15 cellular contexts compared by ENCODE assay signal in the genomic region with DNA sequence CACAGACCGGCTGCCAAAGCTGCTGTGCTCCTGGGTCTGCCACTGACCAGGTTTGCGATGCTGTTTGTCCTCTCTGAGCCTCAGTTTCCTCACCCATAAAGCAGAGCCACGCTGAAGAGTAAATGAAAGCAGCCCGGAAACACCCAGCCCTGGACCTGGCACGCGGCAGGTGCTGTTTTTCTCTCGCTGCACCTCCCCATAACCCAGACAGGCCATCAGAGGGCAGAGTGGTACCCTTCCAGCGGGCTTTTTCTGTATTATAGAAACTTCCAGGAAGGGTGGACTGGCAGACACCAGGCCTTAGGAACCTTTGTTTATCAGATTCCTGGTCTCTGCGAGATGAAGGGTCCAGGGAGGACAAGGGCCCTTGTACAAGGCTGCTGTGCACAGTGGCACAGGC. TPM values are rescaled to one million over a fixed set of nuclear protein-coding genes. Genes with fewer than 3 reads are reported as not detected.
DNase-seq lines count a peak whose midpoint lies in the region; ATAC-seq and TF ChIP-seq lines count a peak whose summit lies in the region.
"Had no signal": no experiment of that assay in that cellular context is flagged by ENCODE, and none has a peak within 500 bp of the region (broad histone marks: within the 10 kb centered on the region; RNA-seq: fewer than 3 reads in every experiment).

No MANE protein-coding gene starts in this region.

- H3K36me3 Mint-ChIP-seq in Calu3 (ENCODE audit: insufficient read depth, unreplicated experiment): no peaks in the 10 kb centered on the region

- intact Hi-C loops in Calu3 (cut with micrococcal nuclease; ENCODE audit: unreplicated experiment) (loop anchor here (5.0 kb wide), 1 partner anchor 166 kb away; no protein-coding TSS in a partner anchor), right lobe of liver (cut with DNase I) (loop anchor here in 1 of 2 donors (10.0 kb wide), 1 partner anchor 163 kb away; no protein-coding TSS in a partner anchor)

- peak; percentile 45 to 90 (median 76) for ATAC-seq in right lobe of liver

- no peaks in the 10 kb centered on the region for H3K9me3 ChIP-seq in right lobe of liver
- no peaks in the 10 kb centered on the region for H3K9me3 ChIP-seq in effector memory CD4-positive, alpha-beta T cell (ENCODE audit: control insufficient read depth, low read length)
- H3K9me3 ChIP-seq: heart left ventricle had no signal

- BruUV-seq in Calu3 (replicated peaks; lab: Mats Ljungman, UMichigan): no TSS peak

- H3K4me3 ChIP-seq in WI38 (ENCODE audit: low read depth, low read length) (no peak overlapping the region), right lobe of liver (no peak overlapping the region)
- no peak overlapping the region for H3K4me3 ChIP-seq in effector memory CD4-positive, alpha-beta T cell (ENCODE audit: insufficient read depth, low read depth, low read length, poor library complexity, severe bottlenecking)
- H3K4me3 ChIP-seq: heart left ventricle had no signal

- peaks cover 53% of the 10 kb centered on the region for H3K27me3 Mint-ChIP-seq in Calu3 (ENCODE audit: unreplicated experiment)

- TF ChIP-seq CTCF in Calu3 (IDR thresholded peaks at IDR 0.05; ENCODE audit: unreplicated experiment): no peak
- TF ChIP-seq CTCF in WI38 (IDR thresholded peaks at IDR 0.05; ENCODE audit: low read depth, low read length): peak; percentile 12; the same call in 1 of the 2 replicates
- TF ChIP-seq CTCF in right lobe of liver (IDR thresholded peaks at IDR 0.05): peak; percentile 28 to 54 (median 41)

- CTCF ChIA-PET in Calu3 (lab: Charles Lee): no interaction called here

- H3K27me3 ChIP-seq in right lobe of liver: no peaks in the 10 kb centered on the region
- peaks cover 27% of the 10 kb centered on the region for H3K27me3 ChIP-seq in effector memory CD4-positive, alpha-beta T cell (replicated peaks; ENCODE audit: control insufficient read depth, insufficient read depth, low read length, poor library complexity, severe bottlenecking)

- WGBS in right lobe of liver (ENCODE audit: insufficient coverage, low coverage, low lambda C conversion rate, missing lambda C conversion rate): 10% methylated on average over 7 of the region's 9 CpGs

- TF ChIP-seq POLR2A in right lobe of liver (IDR thresholded peaks at IDR 0.05): no peak

- H3K4me3 Mint-ChIP-seq in Calu3 (ENCODE audit: low read depth, unreplicated experiment): no peak overlapping the region
- H3K4me3 Mint-ChIP-seq: activated T-cell treated with anti-CD3 and anti-CD28 coated beads, Interleukin-2, amount 50 U/mL, for 24 hours had no signal

- DNase-seq in Calu3: peak; percentile 48
- DNase-seq in HT1080 (ENCODE audit: low read depth): peak; percentile 24
- DNase-seq in right lobe of liver: no peak
- DNase-seq in NCI-H345 (lab: John Stamatoyannopoulos, UW): no peak
- no peak for DNase-seq in GDM1 (lab: John Stamatoyannopoulos, UW)
- DNase-seq in effector memory CD4-positive, alpha-beta T cell: no peak
- DNase-seq in GOT3 (lab: John Stamatoyannopoulos, UW): no peak
- DNase-seq: activated T-cell treated with anti-CD3 and anti-CD28 coated beads, Interleukin-2, amount 50 U/mL, for 24 hours; heart left ventricle; stimulated activated CD4-positive, alpha-beta T cell treated with anti-CD3 and anti-CD28 coated beads, Interleukin-4, amount 100 ng/mL, for 1 hour; substantia nigra had no signal

- H3K27ac Mint-ChIP-seq in Calu3 (ENCODE audit: unreplicated experiment): no peak overlapping the region
- H3K27ac Mint-ChIP-seq: activated T-cell treated with anti-CD3 and anti-CD28 coated beads, Interleukin-2, amount 50 U/mL, for 24 hours had no signal

- H3K4me1 ChIP-seq in right lobe of liver: no peaks in the 10 kb centered on the region
- no peaks in the 10 kb centered on the region for H3K4me1 ChIP-seq in effector memory CD4-positive, alpha-beta T cell (ENCODE audit: control insufficient read depth, insufficient read depth, low read length, poor library complexity, severe bottlenecking)

- no peaks in the 10 kb centered on the region for H3K4me1 Mint-ChIP-seq in Calu3 (ENCODE audit: low read depth, unreplicated experiment)

- no peaks in the 10 kb centered on the region for H3K9me3 Mint-ChIP-seq in Calu3 (ENCODE audit: low read depth, unreplicated experiment)
- H3K9me3 Mint-ChIP-seq: activated T-cell treated with anti-CD3 and anti-CD28 coated beads, Interleukin-2, amount 50 U/mL, for 24 hours had no signal

- H3K36me3 ChIP-seq in right lobe of liver: no peaks in the 10 kb centered on the region
- H3K36me3 ChIP-seq in effector memory CD4-positive, alpha-beta T cell (ENCODE audit: control insufficient read depth, insufficient read depth, low read length): no peaks in the 10 kb centered on the region
- H3K36me3 ChIP-seq: heart left ventricle had no signal

- no peak overlapping the region for H3K27ac ChIP-seq in right lobe of liver
- H3K27ac ChIP-seq in effector memory CD4-positive, alpha-beta T cell (ENCODE audit: insufficient read depth, low read length, poor library complexity, severe bottlenecking): no peak overlapping the region
- H3K27ac ChIP-seq: heart left ventricle had no signal

RNA-seq across cellular contexts. Expression of a gene that starts 17.9 kb away (rescaled TPM):
- total RNA-seq in Calu3 (2022) (0.73 and 1.4 TPM in 2 replicates), right lobe of liver (under 1 TPM in 1 of 6 experiments, not detected in 5; 0.18 TPM)
- total RNA-seq in HT1080 (2014; rRNA removed; shearing (Covaris generic)): not detected in 2 replicates
- 0.06 TPM in 1 of 2 replicates, not detected in the other for polyA plus RNA-seq in HT1080 (2015; cell fraction: cytosol; rRNA removed)
- not detected in 2 replicates for polyA plus RNA-seq in HT1080 (2015; cell fraction: nucleus; rRNA removed)
- total RNA-seq: heart left ventricle; myocyte; T-helper 2 cell treated with Interferon-gamma antibody and Interleukin-4, amounts not matched to agents 100 ng/mL and 5 ng/mL, for 36 hours had no signal
- polyA plus RNA-seq: heart left ventricle had no signal

RNA-seq across cellular contexts. Expression of a gene that starts 46.6 kb away (rescaled TPM):
- 34.1 and 36.7 TPM in 2 replicates for total RNA-seq in Calu3 (2022)
- 18.6 and 20.4 TPM in 2 replicates for total RNA-seq in HT1080 (2014; rRNA removed; shearing (Covaris generic))
- 16.8 and 24.4 TPM in 2 replicates for polyA plus RNA-seq in HT1080 (2015; cell fraction: cytosol; rRNA removed)
- polyA plus RNA-seq in HT1080 (2015; cell fraction: nucleus; rRNA removed): 45.1 and 58.2 TPM in 2 replicates
- total RNA-seq in right lobe of liver: 1 to 10 TPM; 4.1 to 7.9 (median 5.6) TPM

RNA-seq across cellular contexts. Expression of a gene that starts 53.4 kb away (rescaled TPM):
- not detected in 2 replicates for total RNA-seq in Calu3 (2022)
- not detected in 2 replicates for total RNA-seq in HT1080 (2014; rRNA removed; shearing (Covaris generic))
- not detected in 2 replicates for polyA plus RNA-seq in HT1080 (2015; cell fraction: cytosol; rRNA removed)
- polyA plus RNA-seq in HT1080 (2015; cell fraction: nucleus; rRNA removed): not detected in 2 replicates
- total RNA-seq in right lobe of liver: not detected
- total RNA-seq: heart left ventricle; myocyte; NCI-H460; T-helper 2 cell treated with Interferon-gamma antibody and Interleukin-4, amounts not matched to agents 100 ng/mL and 5 ng/mL, for 36 hours had no signal
- polyA plus RNA-seq: heart left ventricle had no signal

Comparison
In these comparisons a context has a peak if more than half of its experiments do, and no peak if none do; other contexts are left out.
1. DNase-seq: peak in Calu3 (single experiment) and HT1080 (single experiment); none in right lobe of liver (0 of 3), NCI-H345 (single experiment), GDM1 (single experiment), effector memory CD4-positive, alpha-beta T cell (0 of 3) and GOT3 (single experiment).